Comparison of ENCODE assay signal across 8 cellular contexts in the genomic region with DNA sequence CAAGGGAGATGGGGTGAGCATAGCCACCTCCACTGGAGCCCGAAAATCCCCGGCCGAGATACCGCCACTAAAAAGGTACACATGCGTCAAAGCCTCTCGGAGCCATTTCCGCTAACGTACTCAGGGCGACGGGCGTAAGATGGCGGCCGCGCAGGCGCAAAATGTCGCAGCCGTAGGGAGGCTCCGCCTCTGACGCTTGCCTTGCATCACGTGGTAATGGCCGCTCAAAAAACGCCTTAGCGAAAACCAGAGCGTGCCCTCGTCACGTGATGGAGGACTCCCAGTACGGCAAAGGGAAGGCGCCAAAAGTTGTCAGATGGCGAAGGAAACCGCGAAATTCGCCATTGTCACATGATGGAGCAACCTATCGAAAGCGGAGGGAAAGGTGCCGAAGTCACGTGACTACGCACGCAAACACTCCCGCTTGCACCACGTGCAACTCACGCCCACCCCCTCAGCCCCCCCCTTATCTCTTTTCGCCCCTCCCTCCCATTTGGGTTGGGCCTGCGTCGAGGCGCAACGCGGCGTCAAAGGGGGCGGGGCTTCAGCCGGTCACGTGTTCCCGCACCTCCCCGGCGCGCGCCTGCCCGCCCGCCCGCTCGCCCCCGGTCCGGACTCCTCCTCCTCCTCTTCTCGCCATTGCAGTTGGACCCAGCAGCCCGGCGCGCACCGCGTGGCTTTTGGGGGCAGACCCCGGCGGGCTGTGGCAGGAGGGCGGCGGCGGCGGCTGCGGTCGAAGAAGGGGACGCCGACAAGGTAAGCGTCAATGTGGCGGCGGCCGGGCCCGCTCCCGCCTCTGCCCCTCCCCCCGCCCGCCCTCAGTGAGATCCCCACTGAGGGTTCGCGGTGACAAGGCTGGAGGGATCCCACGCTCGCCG. TPM values are rescaled to one million over a fixed set of nuclear protein-coding genes. Genes with fewer than 3 reads are reported as not detected.
DNase-seq lines count a peak whose midpoint lies in the region; ATAC-seq, FAIRE-seq and TF ChIP-seq lines count a peak whose summit lies in the region.

A gene (plus strand): TSS at position 615 of the 878 bp plus-strand sequence. CDS start 16,260 bp downstream, outside the sequence.

- H3K36me3 ChIP-seq in BE2C = peaks cover 38% of the 10 kb centered on the region

- TF ChIP-seq CTCF in BE2C (IDR thresholded peaks at IDR 0.05; ENCODE audit: low read depth, low read length) = no peak

- H3K4me3 ChIP-seq in BE2C (ENCODE audit: low read depth, low read length) = peak within 1 kb of the TSS; percentile 82

- peak; percentile 64 for ATAC-seq in HG03460 (IDR thresholded peaks at IDR 0.05; ENCODE audit: unreplicated experiment)

- no peaks in the 10 kb centered on the region for H3K9me3 ChIP-seq in BE2C

- FAIRE-seq in colon (lab: Jason Lieb, UNC) = peak; percentile 53

- H3K27me3 ChIP-seq in BE2C = no peaks in the 10 kb centered on the region

- no peaks in the 10 kb centered on the region; the same call in 1 of the 2 replicates for H3K4me1 ChIP-seq in BE2C

- DNase-seq in BE2C (peak; percentile 99), GM19240 (ENCODE audit: insufficient read length, low spot score) (peak; percentile 92), NCI-H526 (lab: John Stamatoyannopoulos, UW) (peak; percentile 98 to 99), kidney glomerular epithelial cell (lab: John Stamatoyannopoulos, UW) (peak; percentile 98)
- peak; percentile 100 for DNase-seq in activated CD4-positive, alpha-beta T cell treated with anti-CD3 and anti-CD28 coated beads for 48 hours
- DNase-seq in stimulated activated CD4-positive, alpha-beta T cell treated with anti-CD3 and anti-CD28 coated beads, Interleukin-1b, Interleukin-23, amount 100 ng/mL, for 1 hour (ENCODE audit: low read depth in 2 of 2) = peak; percentile 97 to 100

RNA-seq across cellular contexts. Expression of the gene that starts here (rescaled TPM):
- 341 TPM for polyA plus RNA-seq in BE2C (2012; ENCODE audit: insufficient read depth, insufficient read length, low read depth)

Comparison
In these comparisons a context has a peak if more than half of its experiments do, and no peak if none do; other contexts are left out.
1. Peak in every context shown above with its lines: DNase-seq, ATAC-seq and H3K4me3 ChIP-seq.